In genomic region chr2:194135463-194135862, GRCh38 we compare ENCODE assay signal across 1 cellular context.
TF ChIP-seq lines count a peak whose summit lies in the region.

No MANE protein-coding gene starts in this region.

TF ChIP-seq in K562, 482 proteins besides CTCF, POLR2A, EP300 and RAD21 (continued from another document):
- peak; percentile 60 for TF ChIP-seq NFIC (IDR thresholded peaks at IDR 0.05)
